Comparison of ENCODE assay signal across 14 cellular contexts in genomic region chr12:120096671-120097202, GRCh38. TPM values are rescaled to one million over a fixed set of nuclear protein-coding genes. Genes with fewer than 3 reads are reported as not detected.
DNase-seq lines count a peak whose midpoint lies in the region; ATAC-seq, FAIRE-seq and TF ChIP-seq lines count a peak whose summit lies in the region.
"Had no signal": no experiment of that assay in that cellular context is flagged by ENCODE, and none has a peak within 500 bp of the region (broad histone marks: within the 10 kb centered on the region; RNA-seq: fewer than 3 reads in every experiment).

No MANE protein-coding gene starts in this region.

- H2AFZ ChIP-seq in GM23338 (no peak overlapping the region), GM12878 (ENCODE audit: control insufficient read depth, low read depth, low read length) (no peak overlapping the region), neural cell (ENCODE audit: low read depth, low read length) (no peak overlapping the region)

- H3K4me1 ChIP-seq in GM23338 (ENCODE audit: insufficient read depth), result peaks cover 30% of the 10 kb centered on the region
- peaks cover 8% of the 10 kb centered on the region for H3K4me1 ChIP-seq in GM12878 (ENCODE audit: control insufficient read depth, insufficient read depth, low read length)
- peaks cover 0 to 6% of the 10 kb centered on the region in 2 donors for H3K4me1 ChIP-seq in small intestine (ENCODE audit: control insufficient read depth in 2 of 2, insufficient read depth in 1 of 2, low read depth in 1 of 2, low read length in 1 of 2)
- H3K4me1 ChIP-seq: A549 had no signal

- POLR2A ChIA-PET in GM12878 (lab: Charles Lee), result no interaction called here

- H3K9me3 ChIP-seq in GM12878 (replicated peaks; ENCODE audit: control insufficient read depth, insufficient read depth, low read length) (no peaks in the 10 kb centered on the region), neural cell (ENCODE audit: low read length) (no peaks in the 10 kb centered on the region), small intestine (ENCODE audit: control insufficient read depth, low read depth) (no peaks in the 10 kb centered on the region)
- H3K9me3 ChIP-seq: A549; BLaER1 treated with 17β-estradiol and CSF1 and Interleukin-3, amounts not matched to agents 10 nM and 100 nM had no signal

- TF ChIP-seq CTCF in GM23338 (conservative IDR thresholded peaks at IDR 0.05; ENCODE audit: low read depth in 2 of 2), result no peak
- no peak for TF ChIP-seq CTCF in GM12878 (IDR thresholded peaks at IDR 0.05 in 2 of 3, conservative IDR thresholded peaks at IDR 0.05 in 1 of 3; ENCODE audit: control insufficient read depth in 2 of 3, extremely low read depth in 1 of 3, insufficient read depth in 1 of 3, low read depth in 3 of 3, low read length in 3 of 3)
- no peak for TF ChIP-seq CTCF in neural cell (IDR thresholded peaks at IDR 0.05; ENCODE audit: poor library complexity, severe bottlenecking)

- TF ChIP-seq EP300 in GM12878 (IDR thresholded peaks at IDR 0.05; ENCODE audit: borderline replicate concordance in 1 of 2, control insufficient read depth in 1 of 2, low read depth in 2 of 2, low read length in 2 of 2) (no peak), neural cell (conservative IDR thresholded peaks at IDR 0.05; ENCODE audit: poor library complexity, severe bottlenecking) (no peak)

- H3K36me3 ChIP-seq in GM23338 (ENCODE audit: insufficient read depth) (no peaks in the 10 kb centered on the region; the same call in 1 of the 2 replicates), GM12878 (ENCODE audit: control insufficient read depth in 2 of 2, insufficient read depth in 2 of 2, low read length in 1 of 2) (peaks cover 35 to 71% of the 10 kb centered on the region in 2 experiments), neural cell (ENCODE audit: insufficient read depth, low read length) (peaks cover 4% of the 10 kb centered on the region), small intestine (ENCODE audit: control insufficient read depth in 2 of 2, insufficient read depth in 2 of 2, low read length in 2 of 2) (peaks cover 11 to 20% of the 10 kb centered on the region in 2 donors)

- H3K9me2 ChIP-seq in GM23338 (ENCODE audit: insufficient read depth), result no peaks in the 10 kb centered on the region
- H3K9me2 ChIP-seq in neural cell (ENCODE audit: insufficient read depth, low read length), result no peaks in the 10 kb centered on the region

- TF ChIP-seq POLR2A in GM12878 (IDR thresholded peaks at IDR 0.05; ENCODE audit: low read depth, low read length), result peak; percentile 48

- no peak overlapping the region for H3K4me2 ChIP-seq in GM23338
- H3K4me2 ChIP-seq in GM12878 (ENCODE audit: control insufficient read depth, insufficient read depth), result no peak overlapping the region
- no peak overlapping the region for H3K4me2 ChIP-seq in neural cell (ENCODE audit: low read length)
- H3K4me2 ChIP-seq: A549 had no signal

- RAD21 ChIA-PET in GM12878 (lab: Charles Lee; ENCODE audit: unreplicated experiment), result no interaction called here

- no TSS peak for BruUV-seq in GM12878 (replicated peaks; lab: Mats Ljungman, UMichigan)

- H3F3A ChIP-seq in GM23338 (replicated peaks; ENCODE audit: low read depth) (peaks cover 13% of the 10 kb centered on the region), neural cell (ENCODE audit: insufficient read depth, low read length, poor library complexity, severe bottlenecking) (no peaks in the 10 kb centered on the region)

- SMC1A ChIA-PET in GM12878 (lab: Charles Lee; ENCODE audit: uncharacterized antibody, unreplicated experiment), result interaction anchor here (1.0 kb wide), 1 partner anchor 23 kb away, joined by 3 read pairs; no protein-coding TSS in a partner anchor

- CTCF ChIA-PET in GM12878 (lab: Yijun Ruan, JAX), result interaction anchor here (1.5 to 1.6 kb wide), 2 partner anchors 10 to 23 kb away, joined by 3 to 5 read pairs; no protein-coding TSS in a partner anchor

- H3K27me3 ChIP-seq in GM23338 (ENCODE audit: insufficient read depth) (no peaks in the 10 kb centered on the region), GM12878 (replicated peaks in 1 of 2; ENCODE audit: control insufficient read depth in 2 of 2, insufficient read depth in 2 of 2, low read length in 1 of 2) (no peaks in the 10 kb centered on the region), neural cell (ENCODE audit: insufficient read depth, low read depth, low read length) (no peaks in the 10 kb centered on the region), small intestine (ENCODE audit: control insufficient read depth in 2 of 2, insufficient read depth in 2 of 2, low read length in 2 of 2) (no peaks in the 10 kb centered on the region)
- H3K27me3 ChIP-seq: BLaER1 treated with 17β-estradiol and CSF1 and Interleukin-3, amounts not matched to agents 10 nM and 100 nM had no signal

- H3K79me2 ChIP-seq in GM23338 (replicated peaks; ENCODE audit: insufficient read depth) (peaks cover 9% of the 10 kb centered on the region; the same call in 1 of the 2 replicates), GM12878 (ENCODE audit: control insufficient read depth, insufficient read depth, low read length) (peaks cover 18% of the 10 kb centered on the region), neural cell (replicated peaks; ENCODE audit: insufficient read depth, low read length) (no peaks in the 10 kb centered on the region)

- in situ Hi-C loops in GM12878 (cut with MboI), result no loop called here

- TF ChIP-seq RAD21 in GM12878 (IDR thresholded peaks at IDR 0.05; ENCODE audit: insufficient read depth, low read depth, low read length) (no peak), neural cell (conservative IDR thresholded peaks at IDR 0.05) (no peak)

- FAIRE-seq in GM12878 (lab: Jason Lieb, UNC), result no peak
- no peak for FAIRE-seq in small intestine (lab: Jason Lieb, UNC)
- FAIRE-seq: A549 had no signal

- H3K4me3 ChIP-seq in GM23338 (no peak overlapping the region), GM12878 (no peak overlapping the region), neural cell (ENCODE audit: low read length) (no peak overlapping the region), small intestine (ENCODE audit: low read depth in 1 of 2, low read length in 2 of 2) (no peak overlapping the region)
- H3K4me3 ChIP-seq: A549; BLaER1 treated with 17β-estradiol and CSF1 and Interleukin-3, amounts not matched to agents 10 nM and 100 nM had no signal

- no peaks in the 10 kb centered on the region for H3K9me3 Mint-ChIP-seq in activated T-cell treated with anti-CD3 and anti-CD28 coated beads, Interleukin-2, amount 50 U/mL, for 24 hours
- H3K9me3 Mint-ChIP-seq in activated T-cell treated with anti-CD3 and anti-CD28 coated beads, Interleukin-2, amount 50 U/mL, for 4 hours, result no peaks in the 10 kb centered on the region
- no peaks in the 10 kb centered on the region for H3K9me3 Mint-ChIP-seq in GM23338

- no peak for DNase-seq in activated T-cell treated with anti-CD3 and anti-CD28 coated beads, Interleukin-2, amount 50 U/mL, for 24 hours
- no peak for DNase-seq in activated T-cell treated with anti-CD3 and anti-CD28 coated beads, Interleukin-2, amount 50 U/mL, for 4 hours
- no peak for DNase-seq in GM23338 (ENCODE audit: low spot score)
- DNase-seq in GM12878 (ENCODE audit: low read depth, low spot score), result no peak
- DNase-seq in NCI-H69 (lab: John Stamatoyannopoulos, UW), result no peak
- no peak for DNase-seq in UCSD-AML1 (lab: John Stamatoyannopoulos, UW; ENCODE audit: unreplicated experiment)
- no peak for DNase-seq in small intestine
- DNase-seq: DMS79 treated with DMSO at 0.1 percent for 48 hours, NCI-H1417, NCI-H187 treated with DMSO at 0.1 percent for 48 hours, PC-3 had no signal

- no peak overlapping the region for H3K9ac ChIP-seq in GM12878 (ENCODE audit: control insufficient read depth, insufficient read depth, low read length)
- H3K9ac ChIP-seq in neural cell (ENCODE audit: low read length), result no peak overlapping the region
- H3K9ac ChIP-seq: BLaER1 treated with 17β-estradiol and CSF1 and Interleukin-3, amounts not matched to agents 10 nM and 100 nM had no signal

- H3K27ac ChIP-seq in GM23338 (ENCODE audit: low read depth) (0 out of 2 replicates have a peak overlapping the region, but pooled peaks have one; percentile 66), GM12878 (ENCODE audit: control insufficient read depth, insufficient read depth) (no peak overlapping the region), neural cell (ENCODE audit: low read length) (no peak overlapping the region), small intestine (ENCODE audit: low read depth in 1 of 2, low read length in 1 of 2) (no peak overlapping the region)
- H3K27ac ChIP-seq: A549; BLaER1 treated with 17β-estradiol and CSF1 and Interleukin-3, amounts not matched to agents 10 nM and 100 nM had no signal

- H4K20me1 ChIP-seq in GM23338 (replicated peaks; ENCODE audit: insufficient read depth) (no peaks in the 10 kb centered on the region), GM12878 (ENCODE audit: control insufficient read depth, insufficient read depth) (no peaks in the 10 kb centered on the region; the same call in 1 of the 2 replicates), neural cell (ENCODE audit: insufficient read depth) (peaks cover 5% of the 10 kb centered on the region)

- H3K36me3 Mint-ChIP-seq in activated T-cell treated with anti-CD3 and anti-CD28 coated beads, Interleukin-2, amount 50 U/mL, for 24 hours (ENCODE audit: low read depth), result peaks cover 94% of the 10 kb centered on the region
- H3K36me3 Mint-ChIP-seq in activated T-cell treated with anti-CD3 and anti-CD28 coated beads, Interleukin-2, amount 50 U/mL, for 4 hours (ENCODE audit: insufficient read depth), result peaks cover 8% of the 10 kb centered on the region
- H3K36me3 Mint-ChIP-seq in GM23338 (ENCODE audit: low read depth), result peaks cover 23% of the 10 kb centered on the region

- no peaks in the 10 kb centered on the region for H3K27me3 Mint-ChIP-seq in activated T-cell treated with anti-CD3 and anti-CD28 coated beads, Interleukin-2, amount 50 U/mL, for 24 hours
- no peaks in the 10 kb centered on the region for H3K27me3 Mint-ChIP-seq in activated T-cell treated with anti-CD3 and anti-CD28 coated beads, Interleukin-2, amount 50 U/mL, for 4 hours (ENCODE audit: low read depth)
- H3K27me3 Mint-ChIP-seq in GM23338 (ENCODE audit: insufficient read depth, low read depth, poor library complexity), result peaks cover 8% of the 10 kb centered on the region

- 93% methylated on average over 26 of the region's 34 CpGs for WGBS in GM12878 (ENCODE audit: insufficient coverage, insufficient replicate concordance, low lambda C conversion rate, missing lambda C conversion rate)
- WGBS in small intestine, 3 donors, result 94 to 96% (median 95%) methylated on average over 34 of the region's 34 CpGs

- peak overlapping the region; percentile 69 for H3K27ac Mint-ChIP-seq in activated T-cell treated with anti-CD3 and anti-CD28 coated beads, Interleukin-2, amount 50 U/mL, for 24 hours
- no peak overlapping the region; the same call in 1 of the 2 replicates for H3K27ac Mint-ChIP-seq in GM23338

- peaks cover 14% of the 10 kb centered on the region for H3K4me1 Mint-ChIP-seq in activated T-cell treated with anti-CD3 and anti-CD28 coated beads, Interleukin-2, amount 50 U/mL, for 24 hours (ENCODE audit: low read depth)
- H3K4me1 Mint-ChIP-seq in activated T-cell treated with anti-CD3 and anti-CD28 coated beads, Interleukin-2, amount 50 U/mL, for 4 hours (ENCODE audit: low read depth), result peaks cover 14% of the 10 kb centered on the region
- H3K4me1 Mint-ChIP-seq in GM23338, result peaks cover 46% of the 10 kb centered on the region

- no peak overlapping the region for H3K4me3 Mint-ChIP-seq in activated T-cell treated with anti-CD3 and anti-CD28 coated beads, Interleukin-2, amount 50 U/mL, for 24 hours
- H3K4me3 Mint-ChIP-seq in activated T-cell treated with anti-CD3 and anti-CD28 coated beads, Interleukin-2, amount 50 U/mL, for 4 hours, result no peak overlapping the region
- no peak overlapping the region for H3K4me3 Mint-ChIP-seq in GM23338

- intact Hi-C loops in GM12878 (cut with micrococcal nuclease; ENCODE audit: unreplicated experiment), result no loop called here

- no peak for ATAC-seq in activated T-cell treated with anti-CD3 and anti-CD28 coated beads, Interleukin-2, amount 50 U/mL, for 4 hours
- ATAC-seq in GM23338 (no peak), GM12878 (no peak)
- ATAC-seq: A549, PC-3 had no signal

RNA-seq across cellular contexts. Expression of gene RAB35, which starts 19.8 kb away (rescaled TPM):
- 10 to 100 TPM; 70.4 to 90.8 (median 74.6) TPM for total RNA-seq in activated T-cell treated with anti-CD3 and anti-CD28 coated beads, Interleukin-2, amount 50 U/mL, for 4 hours
- 15.9 and 16.9 TPM in 2 replicates for total RNA-seq in GM23338 (2014; rRNA removed; shearing (Covaris generic))
- polyA plus RNA-seq in GM23338 (2016; fragmentation: Nextera tagmentation; extraction: Ambion mirVana), result 9.9 and 12.6 TPM in 2 replicates
- 17.3 and 17.4 TPM in 2 replicates for total RNA-seq in GM12878 (2013; cell fraction: nucleolus; rRNA removed)
- total RNA-seq in GM12878 (2014; rRNA removed), result 50.6 and 57.2 TPM in 2 replicates
- 33.1 and 37.3 TPM in 2 replicates for total RNA-seq in GM12878 (2014; rRNA removed; fragmentation: Illumina TruSeq; extraction: Trizol)
- total RNA-seq in GM12878 (2021), result 89.4 and 99.2 TPM in 2 replicates
- 30.2 TPM for polyA plus RNA-seq in GM12878 (2011; ENCODE audit: low read depth)
- polyA plus RNA-seq in GM12878 (2011; rRNA removed), result 68.7 and 87.1 TPM in 2 replicates
- polyA plus RNA-seq in GM12878 (2011; cell fraction: cytosol; rRNA removed), result 67.3 and 76.1 TPM in 2 replicates
- polyA plus RNA-seq in GM12878 (2011; cell fraction: nucleus; rRNA removed), result 75.4 and 101 TPM in 2 replicates
- 56.3 and 69.3 TPM in 2 replicates for polyA plus RNA-seq in GM12878 (2012)
- 28.9 and 44.7 TPM in 2 replicates for polyA plus RNA-seq in GM12878 (2014; fragmentation: Illumina TruSeq; extraction: Trizol)
- 1 to 10 TPM in 1 of 2 experiments, under 1 TPM in 1; 0.76 to 2.0 TPM for polyA plus RNA-seq in GM12878 (2014; fragmentation: Nextera tagmentation; extraction: Ambion mirVana)
- polyA plus RNA-seq in GM12878 (2014; rRNA removed), result 73.0 and 78.9 TPM in 2 replicates
- polyA plus RNA-seq in GM12878 (2016; fragmentation: Nextera tagmentation; extraction: Ambion mirVana), result 10 to 100 TPM; 42.4 to 42.9 TPM
- 59.2 and 76.6 TPM in 2 replicates for polyA minus RNA-seq in GM12878 (2011; rRNA and poly(A)+ RNA removed)
- 26.9 and 27.4 TPM in 2 replicates for polyA minus RNA-seq in GM12878 (2011; cell fraction: cytosol; rRNA and poly(A)+ RNA removed)
- polyA minus RNA-seq in GM12878 (2011; cell fraction: nucleus; rRNA and poly(A)+ RNA removed), result 8.9 and 19.6 TPM in 2 replicates
- polyA plus RNA-seq in neural cell, result 60.2 and 65.2 TPM in 2 replicates
- 48.6 and 52.8 TPM in 2 replicates for polyA minus RNA-seq in neural cell
- polyA plus RNA-seq in small intestine, result 10 to 100 TPM; 21.5 to 31.9 (median 22.7) TPM
